In genomic region chr13:35917252-35917941, GRCh38 we compare ENCODE assay signal across 8 cellular contexts.
DNase-seq lines count a peak whose midpoint lies in the region; ATAC-seq lines count a peak whose summit lies in the region.

No MANE protein-coding gene starts in this region.

- no peaks in the 10 kb centered on the region for H3K9me3 ChIP-seq in MG63

- no peaks in the 10 kb centered on the region for H3K4me1 Mint-ChIP-seq in activated T-cell treated with anti-CD3 and anti-CD28 coated beads, Interleukin-2, amount 50 U/mL, for 4 hours (ENCODE audit: low read depth)

- H3K9me3 Mint-ChIP-seq in activated T-cell treated with anti-CD3 and anti-CD28 coated beads, Interleukin-2, amount 50 U/mL, for 4 hours: peaks cover 11% of the 10 kb centered on the region

- H3K4me3 Mint-ChIP-seq in activated T-cell treated with anti-CD3 and anti-CD28 coated beads, Interleukin-2, amount 50 U/mL, for 4 hours: no peak overlapping the region

- H3K36me3 ChIP-seq in MG63: no peaks in the 10 kb centered on the region

- no peaks in the 10 kb centered on the region for H3K27me3 Mint-ChIP-seq in activated T-cell treated with anti-CD3 and anti-CD28 coated beads, Interleukin-2, amount 50 U/mL, for 4 hours (ENCODE audit: low read depth)

- ATAC-seq in GM19463 (IDR thresholded peaks at IDR 0.05; ENCODE audit: unreplicated experiment) (peak; percentile 67), HG02588 (IDR thresholded peaks at IDR 0.05; ENCODE audit: unreplicated experiment) (no peak)
- ATAC-seq in activated T-cell treated with anti-CD3 and anti-CD28 coated beads, Interleukin-2, amount 50 U/mL, for 4 hours: no peak

- no peaks in the 10 kb centered on the region for H3K36me3 Mint-ChIP-seq in activated T-cell treated with anti-CD3 and anti-CD28 coated beads, Interleukin-2, amount 50 U/mL, for 4 hours (ENCODE audit: insufficient read depth)

- peak overlapping the region; percentile 20 for H3K4me3 ChIP-seq in MG63

- no peaks in the 10 kb centered on the region for H3K27me3 ChIP-seq in MG63

- DNase-seq in A172 (ENCODE audit: low spot score) (peak; percentile 18), MG63 (peak; percentile 74), hepatic stellate cell (ENCODE audit: low spot score) (peak; percentile 11), AG08395 (ENCODE audit: low spot score) (no peak)
- DNase-seq in activated naive CD4-positive, alpha-beta T cell treated with anti-CD3 and anti-CD28 coated beads, Interleukin-2, amount 50 U/mL, for 16 hours: no peak
- DNase-seq in activated T-cell treated with anti-CD3 and anti-CD28 coated beads, Interleukin-2, amount 50 U/mL, for 4 hours: no peak

Comparison
In these comparisons a context has a peak if more than half of its experiments do, and no peak if none do; other contexts are left out.
1. DNase-seq: peak in A172 (single experiment), MG63 (single experiment) and hepatic stellate cell (single experiment); none in activated naive CD4-positive, alpha-beta T cell treated with anti-CD3 and anti-CD28 coated beads, Interleukin-2, amount 50 U/mL, for 16 hours (single experiment), activated T-cell treated with anti-CD3 and anti-CD28 coated beads, Interleukin-2, amount 50 U/mL, for 4 hours (single experiment) and AG08395 (single experiment).